In genomic region chr14:74571901-74572828, GRCh38 we compare ENCODE assay signal across 8 cellular contexts. TPM values are rescaled to one million over a fixed set of nuclear protein-coding genes. Genes with fewer than 3 reads are reported as not detected.
A peak's percentile ranks its signal among the peaks of the same experiment; 100 is the strongest.
DNase-seq lines count a peak whose midpoint lies in the region; ATAC-seq and TF ChIP-seq lines count a peak whose summit lies in the region.

No MANE protein-coding gene starts in this region.

- no peak for TF ChIP-seq CTCF in astrocyte of the spinal cord (IDR thresholded peaks at IDR 0.05; ENCODE audit: low read depth, low read length)
- no peak for TF ChIP-seq CTCF in lower lobe of right lung (IDR thresholded peaks at IDR 0.05)
- no peak for TF ChIP-seq CTCF in tibial nerve (IDR thresholded peaks at IDR 0.05)

- H3K9me3 ChIP-seq in lower lobe of right lung (no peaks in the 10 kb centered on the region), tibial nerve (no peaks in the 10 kb centered on the region)

- intact Hi-C loops in lower lobe of right lung (cut with DNase I), result no loop called here

- H3K36me3 ChIP-seq in lower lobe of right lung (no peaks in the 10 kb centered on the region), tibial nerve (no peaks in the 10 kb centered on the region)

- H3K27me3 ChIP-seq in lower lobe of right lung (ENCODE audit: low read depth) (no peaks in the 10 kb centered on the region), tibial nerve (no peaks in the 10 kb centered on the region)

- ATAC-seq in lower lobe of right lung, result peak; percentile 53 to 60

- DNase-seq in ELR (ENCODE audit: low read depth) (peak; percentile 99), NCI-H2227 treated with DMSO at 0.1 percent for 48 hours (lab: John Stamatoyannopoulos, UW) (peak; percentile 22), astrocyte of the spinal cord (ENCODE audit: low read depth, low spot score) (peak; percentile 99), lower lobe of right lung (no peak), tibial nerve (ENCODE audit: low spot score in 2 of 2) (peak in 1 of 2 donors; percentile 58), midbrain (lab: John Stamatoyannopoulos, UW) (no peak), C1 segment of cervical spinal cord (lab: John Stamatoyannopoulos, UW) (no peak), Ammon's horn (ENCODE audit: low spot score) (no peak)

- TF ChIP-seq POLR2A in tibial nerve (IDR thresholded peaks at IDR 0.05), result no peak

- H3K27ac ChIP-seq in lower lobe of right lung (peak overlapping the region; percentile 57), tibial nerve (peak overlapping the region; percentile 14 to 91 (median 66))

- TF ChIP-seq EP300 in tibial nerve (IDR thresholded peaks at IDR 0.05), result peak in 1 of 2 donors; percentile 82

- H3K4me1 ChIP-seq in lower lobe of right lung (peaks cover 74% of the 10 kb centered on the region), tibial nerve (peaks cover 0 to 99% (median 43%) of the 10 kb centered on the region in 4 donors)

- 21 to 22% methylated on average over 13 of the region's 13 CpGs for WGBS in tibial nerve, 2 donors

- H3K4me3 ChIP-seq in astrocyte of the spinal cord (ENCODE audit: low read depth, low read length) (peak overlapping the region; percentile 13), lower lobe of right lung (peak overlapping the region; percentile 7), tibial nerve (peak overlapping the region in 1 of 4 donors; percentile 33)

- in situ Hi-C loops in astrocyte of the spinal cord (cut with HindIII; ENCODE audit: low sequenced_read_pairs), result no loop called here

RNA-seq across cellular contexts. Expression of gene LTBP2, which starts 39.9 kb away (rescaled TPM):
- 39.5 TPM for total RNA-seq in lower lobe of right lung
- 100 to 1,000 TPM in 2 of 4 donors, 10 to 100 TPM in 2; 67.1 to 276 (median 134) TPM for total RNA-seq in tibial nerve

Comparison
In these comparisons a context has a peak if more than half of its experiments do, and no peak if none do; other contexts are left out.
1. DNase-seq: peak in ELR (single experiment), NCI-H2227 treated with DMSO at 0.1 percent for 48 hours (single experiment) and astrocyte of the spinal cord (single experiment); none in lower lobe of right lung (single experiment), midbrain (single experiment), C1 segment of cervical spinal cord (0 of 14) and Ammon's horn (single experiment).